Comparison of ENCODE assay signal across 12 cellular contexts in genomic region chr10:12067336-12067735, GRCh38. TPM values are rescaled to one million over a fixed set of nuclear protein-coding genes. Genes with fewer than 3 reads are reported as not detected.
DNase-seq lines count a peak whose midpoint lies in the region; ATAC-seq and TF ChIP-seq lines count a peak whose summit lies in the region.
"Had no signal": no experiment of that assay in that cellular context is flagged by ENCODE, and none has a peak within 500 bp of the region (broad histone marks: within the 10 kb centered on the region; RNA-seq: fewer than 3 reads in every experiment).

No MANE protein-coding gene starts in this region.

- ATAC-seq in HG03432 (IDR thresholded peaks at IDR 0.05; ENCODE audit: unreplicated experiment) = no peak
- ATAC-seq in GM21360 (IDR thresholded peaks at IDR 0.05; ENCODE audit: unreplicated experiment) = no peak
- ATAC-seq: left cardiac atrium had no signal

- H3K9ac ChIP-seq in Karpas-422 (ENCODE audit: low read length) = no peak overlapping the region

- TF ChIP-seq CTCF in cardiac fibroblast (IDR thresholded peaks at IDR 0.05; ENCODE audit: low read depth, low read length) (no peak), neutrophil (IDR thresholded peaks at IDR 0.05) (no peak)

- no peak overlapping the region for H3K4me2 ChIP-seq in Karpas-422 (ENCODE audit: low read depth, low read length, poor library complexity, severe bottlenecking)

- in situ Hi-C loops in Caki2 (cut with HindIII; ENCODE audit: low pct_unique_long_range_greater_than_20kb, low sequenced_read_pairs) = no loop called here

- H4K20me1 ChIP-seq in Karpas-422 (ENCODE audit: insufficient read depth, low read depth, low read length) = no peaks in the 10 kb centered on the region

- H3K27me3 ChIP-seq in Karpas-422 (ENCODE audit: low read length) (no peaks in the 10 kb centered on the region), neutrophil (no peaks in the 10 kb centered on the region), SJCRH30 (no peaks in the 10 kb centered on the region)

- no peak overlapping the region for H3K4me3 ChIP-seq in Karpas-422 (ENCODE audit: low read length)
- H3K4me3 ChIP-seq in cardiac fibroblast (replicated peaks in 1 of 2; ENCODE audit: low read depth in 2 of 2, low read length in 2 of 2) = no peak overlapping the region
- H3K4me3 ChIP-seq in neutrophil (ENCODE audit: low read depth in 1 of 2, low read length in 1 of 2) = no peak overlapping the region
- no peak overlapping the region for H3K4me3 ChIP-seq in SJCRH30

- H3K27ac ChIP-seq in Karpas-422 (ENCODE audit: low read length) = no peak overlapping the region
- H3K27ac ChIP-seq in neutrophil = peak overlapping the region; percentile 5
- H3K27ac ChIP-seq in SJCRH30 = no peak overlapping the region

- H3K9me2 ChIP-seq in Karpas-422 (replicated peaks; ENCODE audit: insufficient read depth, low read length) = no peaks in the 10 kb centered on the region

- 0 out of 2 replicates have a peak overlapping the region, but pooled peaks have one; percentile 18 for H2AFZ ChIP-seq in Karpas-422 (ENCODE audit: low read length)

- H3K4me1 ChIP-seq in Karpas-422 (ENCODE audit: low read length) = peaks cover 23% of the 10 kb centered on the region
- peaks cover 21 to 24% of the 10 kb centered on the region in 2 experiments for H3K4me1 ChIP-seq in neutrophil (ENCODE audit: control insufficient read depth in 1 of 2, insufficient read depth in 1 of 2, low read depth in 1 of 2, low read length in 1 of 2)
- no peaks in the 10 kb centered on the region for H3K4me1 ChIP-seq in SJCRH30

- DNase-seq in Caki2 (ENCODE audit: low read depth) (peak; percentile 71), Karpas-422 (peak; percentile 17), cardiac fibroblast (ENCODE audit: low read depth in 2 of 2) (peak; percentile 10 to 85), SJCRH30 (no peak), cerebellum (ENCODE audit: low spot score) (no peak)
- DNase-seq: effector memory CD4-positive, alpha-beta T cell; left cardiac atrium; NCI-H1105 treated with DMSO at 0.1 percent for 48 hours; NCI-H748 treated with DMSO at 0.1 percent for 48 hours had no signal

- H3K79me2 ChIP-seq in Karpas-422 (ENCODE audit: low read length) = peaks cover 31% of the 10 kb centered on the region

- H3K36me3 ChIP-seq in Karpas-422 (ENCODE audit: insufficient read depth, low read length) (no peaks in the 10 kb centered on the region), neutrophil (no peaks in the 10 kb centered on the region), SJCRH30 (no peaks in the 10 kb centered on the region)

- H3K9me3 ChIP-seq in Karpas-422 (ENCODE audit: low read length) (no peaks in the 10 kb centered on the region), neutrophil (no peaks in the 10 kb centered on the region), SJCRH30 (replicated peaks) (no peaks in the 10 kb centered on the region)

RNA-seq across cellular contexts. Expression of gene DHTKD1, which starts 1.4 kb away (rescaled TPM):
- total RNA-seq in Caki2 (2014; rRNA removed; shearing (Covaris generic); ENCODE audit: low replicate concordance) = 26.0 and 27.8 TPM in 2 replicates
- 20.6 and 27.3 TPM in 2 replicates for total RNA-seq in Karpas-422 (2014; rRNA removed; shearing (Covaris generic); ENCODE audit: low replicate concordance)
- total RNA-seq in SJCRH30 (2014; rRNA removed; shearing (Covaris generic)) = 24.4 and 27.4 TPM in 2 replicates
- total RNA-seq in cerebellum = 54.3 TPM

RNA-seq across cellular contexts. Expression of gene UPF2, which starts 24.7 kb away (rescaled TPM):
- total RNA-seq in Caki2 (2014; rRNA removed; shearing (Covaris generic); ENCODE audit: low replicate concordance) = 5.7 and 7.9 TPM in 2 replicates
- total RNA-seq in Karpas-422 (2014; rRNA removed; shearing (Covaris generic); ENCODE audit: low replicate concordance) = 19.1 and 23.4 TPM in 2 replicates
- 21.8 and 22.9 TPM in 2 replicates for total RNA-seq in SJCRH30 (2014; rRNA removed; shearing (Covaris generic))
- 19.1 TPM for total RNA-seq in cerebellum

Comparison
In these comparisons a context has a peak if more than half of its experiments do, and no peak if none do; other contexts are left out.
1. DNase-seq: peak in Caki2 (single experiment), Karpas-422 (single experiment) and cardiac fibroblast (2 of 2); none in SJCRH30 (0 of 2) and cerebellum (single experiment).